18 cellular contexts compared by ENCODE assay signal in genomic region chr3:55454611-55455010, GRCh38. TPM values are rescaled to one million over a fixed set of nuclear protein-coding genes. Genes with fewer than 3 reads are reported as not detected.
"Had no signal": no experiment of that assay in that cellular context is flagged by ENCODE, and none has a peak within 500 bp of the region (broad histone marks: within the 10 kb centered on the region; RNA-seq: fewer than 3 reads in every experiment).

No MANE protein-coding gene starts in this region.

- H3K4me3 Mint-ChIP-seq: activated CD4-positive, alpha-beta T cell treated with anti-CD3 and anti-CD28 coated beads, Interleukin-2, amount 10 ng/mL, durations not matched to agents 24 days and 14 days; activated naive CD4-positive, alpha-beta T cell treated with anti-CD3 and anti-CD28 coated beads, Interleukin-2, amount 50 U/mL, for 24 hours; effector memory CD8-positive, alpha-beta T cell; naive B cell; T-cell had no signal

- H3K27ac Mint-ChIP-seq: activated CD4-positive, alpha-beta T cell treated with anti-CD3 and anti-CD28 coated beads, Interleukin-2, amount 10 ng/mL, durations not matched to agents 24 days and 14 days; activated naive CD4-positive, alpha-beta T cell treated with anti-CD3 and anti-CD28 coated beads, Interleukin-2, amount 50 U/mL, for 24 hours; effector memory CD8-positive, alpha-beta T cell; naive B cell; T-cell had no signal

- H3K36me3 ChIP-seq: prostate gland, upper lobe of right lung had no signal

- ATAC-seq: body of pancreas; effector memory CD8-positive, alpha-beta T cell; sciatic nerve; stimulated activated naive CD8-positive, alpha-beta T cell treated with anti-CD3 and anti-CD28 coated beads, Interleukin-15, Interleukin-2, amounts not matched to agents 100 U/mL and 50 U/mL, for 24 hours; T-cell; upper lobe of right lung had no signal

- H3K27me3 ChIP-seq: body of pancreas, upper lobe of right lung had no signal

- H3K9me3 ChIP-seq: body of pancreas, prostate gland, upper lobe of right lung had no signal

- H3K4me3 ChIP-seq: body of pancreas, prostate gland, upper lobe of right lung had no signal

- H3K27ac ChIP-seq: body of pancreas, epithelial cell of prostate, prostate gland, upper lobe of right lung had no signal

- DNase-seq: activated CD4-positive, alpha-beta T cell treated with anti-CD3 and anti-CD28 coated beads, Interleukin-2, amount 10 ng/mL, durations not matched to agents 24 days and 14 days; activated effector memory CD4-positive, alpha-beta T cell treated with Interleukin-2 at 50 U/mL for 16 hours; activated T-cell treated with anti-CD3 and anti-CD28 coated beads for 4 hours; body of pancreas; effector memory CD8-positive, alpha-beta T cell; hippocampal formation; naive B cell; stimulated activated CD4-positive, alpha-beta T cell treated with anti-CD3 and anti-CD28 coated beads, Interleukin-12 subunit alpha, Interleukin-12 subunit beta, amount 100 ng/mL, for 4 hours; stimulated activated CD4-positive, alpha-beta T cell treated with anti-CD3 and anti-CD28 coated beads, Interleukin-2, amount 100 ng/mL, for 48 hours; stimulated activated naive CD8-positive, alpha-beta T cell treated with anti-CD3 and anti-CD28 coated beads, Interleukin-15, Interleukin-2, amounts not matched to agents 100 U/mL and 50 U/mL, for 24 hours; T-cell; T1000; upper lobe of right lung had no signal

- H3K4me1 Mint-ChIP-seq: activated CD4-positive, alpha-beta T cell treated with anti-CD3 and anti-CD28 coated beads, Interleukin-2, amount 10 ng/mL, durations not matched to agents 24 days and 14 days; activated naive CD4-positive, alpha-beta T cell treated with anti-CD3 and anti-CD28 coated beads, Interleukin-2, amount 50 U/mL, for 24 hours; naive B cell; T-cell had no signal

- H3K4me1 ChIP-seq: body of pancreas, prostate gland, upper lobe of right lung had no signal

- H3K27me3 Mint-ChIP-seq: activated CD4-positive, alpha-beta T cell treated with anti-CD3 and anti-CD28 coated beads, Interleukin-2, amount 10 ng/mL, durations not matched to agents 24 days and 14 days; activated naive CD4-positive, alpha-beta T cell treated with anti-CD3 and anti-CD28 coated beads, Interleukin-2, amount 50 U/mL, for 24 hours; effector memory CD8-positive, alpha-beta T cell; naive B cell; T-cell had no signal

- H3K36me3 Mint-ChIP-seq: activated naive CD4-positive, alpha-beta T cell treated with anti-CD3 and anti-CD28 coated beads, Interleukin-2, amount 50 U/mL, for 24 hours; naive B cell; T-cell had no signal

- H3K9me3 Mint-ChIP-seq: activated CD4-positive, alpha-beta T cell treated with anti-CD3 and anti-CD28 coated beads, Interleukin-2, amount 10 ng/mL, durations not matched to agents 24 days and 14 days; activated naive CD4-positive, alpha-beta T cell treated with anti-CD3 and anti-CD28 coated beads, Interleukin-2, amount 50 U/mL, for 24 hours; T-cell had no signal

RNA-seq across cellular contexts. Expression of gene WNT5A, which starts 32.5 kb away (rescaled TPM):
- total RNA-seq: activated CD4-positive, alpha-beta T cell treated with anti-CD3 and anti-CD28 coated beads, Interleukin-2, amount 10 ng/mL, durations not matched to agents 24 days and 14 days; activated CD8-positive, alpha-beta memory T cell treated with anti-CD3 and anti-CD28 coated beads for 36 hours had no signal
